In genomic region chr12:1797011-1797901, GRCh38 we compare ENCODE assay signal across 8 cellular contexts. TPM values are rescaled to one million over a fixed set of nuclear protein-coding genes. Genes with fewer than 3 reads are reported as not detected.
DNase-seq lines count a peak whose midpoint lies in the region; ATAC-seq and TF ChIP-seq lines count a peak whose summit lies in the region.

No MANE protein-coding gene starts in this region.

- TF ChIP-seq CTCF in chondrocyte (IDR thresholded peaks at IDR 0.05) (no peak), mucosa of descending colon (IDR thresholded peaks at IDR 0.05) (no peak)

- H3K4me1 Mint-ChIP-seq in chondrocyte (ENCODE audit: low read depth): peaks cover 30% of the 10 kb centered on the region
- peaks cover 5% of the 10 kb centered on the region for H3K4me1 Mint-ChIP-seq in stimulated activated naive CD8-positive, alpha-beta T cell treated with anti-CD3 and anti-CD28 coated beads, Interleukin-15, Interleukin-2, amounts not matched to agents 100 ng/mL and 50 ng/mL, for 24 hours (ENCODE audit: low read depth)

- H3K4me1 ChIP-seq in BLaER1 treated with 17β-estradiol and CSF1 and Interleukin-3, amounts not matched to agents 10 nM and 100 nM: peaks cover 70 to 99% (median 98%) of the 10 kb centered on the region in 10 experiments
- peaks cover 8% of the 10 kb centered on the region for H3K4me1 ChIP-seq in HAP-1
- peaks cover 9% of the 10 kb centered on the region for H3K4me1 ChIP-seq in mucosa of descending colon (ENCODE audit: low read depth)

- in situ Hi-C loops in HAP-1 (cut with MboI; ENCODE audit: low sequenced_read_pairs): no loop called here

- peak overlapping the region; percentile 85 to 94 (median 93) for H3K9ac ChIP-seq in BLaER1 treated with 17β-estradiol and CSF1 and Interleukin-3, amounts not matched to agents 10 nM and 100 nM

- no peaks in the 10 kb centered on the region for H3K9me3 ChIP-seq in BLaER1 treated with 17β-estradiol and CSF1 and Interleukin-3, amounts not matched to agents 10 nM and 100 nM (replicated peaks in 1 of 11)
- H3K9me3 ChIP-seq in HAP-1 (no peaks in the 10 kb centered on the region), mucosa of descending colon (no peaks in the 10 kb centered on the region)

- peak overlapping the region; percentile 57 to 76 (median 63) for H3K4me3 ChIP-seq in BLaER1 treated with 17β-estradiol and CSF1 and Interleukin-3, amounts not matched to agents 10 nM and 100 nM
- peak overlapping the region; percentile 36; the same call in 1 of the 2 replicates for H3K4me3 ChIP-seq in HAP-1
- H3K4me3 ChIP-seq in mucosa of descending colon: peak overlapping the region; percentile 60

- no peak overlapping the region for H3K4me3 Mint-ChIP-seq in chondrocyte (ENCODE audit: unreplicated experiment)
- H3K4me3 Mint-ChIP-seq in stimulated activated naive CD8-positive, alpha-beta T cell treated with anti-CD3 and anti-CD28 coated beads, Interleukin-15, Interleukin-2, amounts not matched to agents 100 ng/mL and 50 ng/mL, for 24 hours: peak overlapping the region; percentile 85

- ATAC-seq in mucosa of descending colon (peak; percentile 65), GM19023 (IDR thresholded peaks at IDR 0.05; ENCODE audit: unreplicated experiment) (no peak)

- H3K27me3 ChIP-seq in BLaER1 treated with 17β-estradiol and CSF1 and Interleukin-3, amounts not matched to agents 10 nM and 100 nM: no peaks in the 10 kb centered on the region
- no peaks in the 10 kb centered on the region for H3K27me3 ChIP-seq in HAP-1 (ENCODE audit: low read depth)

- no peaks in the 10 kb centered on the region for H3K27me3 Mint-ChIP-seq in chondrocyte (ENCODE audit: low read depth)
- no peaks in the 10 kb centered on the region for H3K27me3 Mint-ChIP-seq in stimulated activated naive CD8-positive, alpha-beta T cell treated with anti-CD3 and anti-CD28 coated beads, Interleukin-15, Interleukin-2, amounts not matched to agents 100 ng/mL and 50 ng/mL, for 24 hours

- H3K27ac ChIP-seq in BLaER1 treated with 17β-estradiol and CSF1 and Interleukin-3, amounts not matched to agents 10 nM and 100 nM: peak overlapping the region; percentile 88 to 100 (median 97)

- no peaks in the 10 kb centered on the region for H3K9me3 Mint-ChIP-seq in chondrocyte (ENCODE audit: low read depth)
- no peaks in the 10 kb centered on the region for H3K9me3 Mint-ChIP-seq in stimulated activated naive CD8-positive, alpha-beta T cell treated with anti-CD3 and anti-CD28 coated beads, Interleukin-15, Interleukin-2, amounts not matched to agents 100 ng/mL and 50 ng/mL, for 24 hours

- H3K4me2 ChIP-seq in BLaER1 treated with 17β-estradiol and CSF1 and Interleukin-3, amounts not matched to agents 10 nM and 100 nM: peak overlapping the region; percentile 95 to 99 (median 97)

- intact Hi-C loops in mucosa of descending colon (cut with DNase I, micrococcal nuclease): loop anchor here (5.0 to 10.0 kb wide), 2 partner anchors 140 to 238 kb away; no protein-coding TSS in a partner anchor

- H3K27ac Mint-ChIP-seq in chondrocyte (ENCODE audit: unreplicated experiment): no peak overlapping the region
- peak overlapping the region; percentile 78 for H3K27ac Mint-ChIP-seq in stimulated activated naive CD8-positive, alpha-beta T cell treated with anti-CD3 and anti-CD28 coated beads, Interleukin-15, Interleukin-2, amounts not matched to agents 100 ng/mL and 50 ng/mL, for 24 hours

- H3K36me3 ChIP-seq in BLaER1 treated with 17β-estradiol and CSF1 and Interleukin-3, amounts not matched to agents 10 nM and 100 nM: peaks cover 0 to 55% (median 33%) of the 10 kb centered on the region in 11 experiments; a peak in 17 of 22 replicates
- H3K36me3 ChIP-seq in HAP-1 (replicated peaks) (no peaks in the 10 kb centered on the region), mucosa of descending colon (ENCODE audit: low read depth) (no peaks in the 10 kb centered on the region)

- no peaks in the 10 kb centered on the region for H3K36me3 Mint-ChIP-seq in chondrocyte (ENCODE audit: low read depth)
- H3K36me3 Mint-ChIP-seq in stimulated activated naive CD8-positive, alpha-beta T cell treated with anti-CD3 and anti-CD28 coated beads, Interleukin-15, Interleukin-2, amounts not matched to agents 100 ng/mL and 50 ng/mL, for 24 hours (ENCODE audit: low read depth): no peaks in the 10 kb centered on the region

- no peak for DNase-seq in HAP-1 (ENCODE audit: low spot score in 2 of 2)
- peak; percentile 54 for DNase-seq in T-helper 9 cell
- DNase-seq in chondrocyte (ENCODE audit: low spot score): peak; percentile 89
- DNase-seq in mucosa of descending colon: peak; percentile 81 to 87 (median 86)
- DNase-seq in NCI-H128 (lab: John Stamatoyannopoulos, UW; ENCODE audit: unreplicated experiment): no peak

- peaks cover 0 to 29% (median 4%) of the 10 kb centered on the region in 11 experiments; a peak in 11 of 22 replicates for H4K20me1 ChIP-seq in BLaER1 treated with 17β-estradiol and CSF1 and Interleukin-3, amounts not matched to agents 10 nM and 100 nM

RNA-seq across cellular contexts. Expression of gene LRTM2, which starts 23.1 kb away (rescaled TPM):
- total RNA-seq in chondrocyte (not detected in 3 replicates), mucosa of descending colon (not detected)

Comparison
In these comparisons a context has a peak if more than half of its experiments do, and no peak if none do; other contexts are left out.
1. DNase-seq: peak in T-helper 9 cell (single experiment), chondrocyte (single experiment) and mucosa of descending colon (3 of 3); none in HAP-1 (0 of 2) and NCI-H128 (single experiment).
2. Peak in every context shown above with its lines, with median percentiles within 50 percentile points of each other: H3K4me3 ChIP-seq.